ENCODE assay signal across 17 cellular contexts in genomic region chr11:91871048-91871447, GRCh38.
"Had no signal": no experiment of that assay in that cellular context is flagged by ENCODE, and none has a peak within 500 bp of the region (broad histone marks: within the 10 kb centered on the region; RNA-seq: fewer than 3 reads in every experiment).

No MANE protein-coding gene starts in this region.

- H3K27ac Mint-ChIP-seq: effector memory CD8-positive, alpha-beta T cell; naive B cell; stimulated activated naive B cell treated with anti-CD40 and anti-IgM and Interleukin-4, amounts not matched to agents 10 μg/mL and 1 μg/mL and 100 μg/mL, for 72 hours; stimulated activated naive CD8-positive, alpha-beta T cell treated with anti-CD3 and anti-CD28 coated beads, Interleukin-15, amount 100 ng/mL, for 72 hours had no signal

- ATAC-seq: effector memory CD8-positive, alpha-beta T cell; heart left ventricle; psoas muscle; sciatic nerve; stimulated activated naive B cell treated with anti-CD40 and anti-IgM and Interleukin-4, amounts not matched to agents 10 μg/mL and 1 μg/mL and 100 μg/mL, for 72 hours; stimulated activated naive CD8-positive, alpha-beta T cell treated with anti-CD3 and anti-CD28 coated beads, Interleukin-15, amount 100 ng/mL, for 72 hours had no signal

- H3K9me3 ChIP-seq: heart left ventricle, neutrophil, psoas muscle, testis, transverse colon had no signal

- H3K36me3 Mint-ChIP-seq: naive B cell; stimulated activated naive B cell treated with anti-CD40 and anti-IgM and Interleukin-4, amounts not matched to agents 10 μg/mL and 1 μg/mL and 100 μg/mL, for 72 hours had no signal

- H3K27ac ChIP-seq: heart left ventricle, neutrophil, psoas muscle, testis, transverse colon had no signal

- DNase-seq: effector memory CD8-positive, alpha-beta T cell; erythroblast; foreskin melanocyte; heart left ventricle; hippocampal formation; mesendoderm; naive B cell; psoas muscle; retina; stimulated activated CD4-positive, alpha-beta T cell treated with anti-CD3 and anti-CD28 coated beads, Interleukin-2, amount 100 ng/mL, for 24 hours; stimulated activated CD4-positive, alpha-beta T cell treated with anti-CD3 and anti-CD28 coated beads, Interleukin-4, amount 100 ng/mL, for 4 hours; stimulated activated naive B cell treated with anti-CD40 and anti-IgM and Interleukin-4, amounts not matched to agents 10 μg/mL and 1 μg/mL and 100 μg/mL, for 72 hours; stimulated activated naive CD8-positive, alpha-beta T cell treated with anti-CD3 and anti-CD28 coated beads, Interleukin-15, amount 100 ng/mL, for 72 hours; testis; transverse colon had no signal

- H3K36me3 ChIP-seq: heart left ventricle, neutrophil, transverse colon had no signal

- H3K4me1 ChIP-seq: psoas muscle, testis had no signal

- H3K9me3 Mint-ChIP-seq: stimulated activated naive B cell treated with anti-CD40 and anti-IgM and Interleukin-4, amounts not matched to agents 10 μg/mL and 1 μg/mL and 100 μg/mL, for 72 hours had no signal

- H3K4me3 ChIP-seq: heart left ventricle, psoas muscle, testis, transverse colon had no signal

- H3K4me3 Mint-ChIP-seq: effector memory CD8-positive, alpha-beta T cell; naive B cell; stimulated activated naive B cell treated with anti-CD40 and anti-IgM and Interleukin-4, amounts not matched to agents 10 μg/mL and 1 μg/mL and 100 μg/mL, for 72 hours; stimulated activated naive CD8-positive, alpha-beta T cell treated with anti-CD3 and anti-CD28 coated beads, Interleukin-15, amount 100 ng/mL, for 72 hours had no signal

- H3K27me3 ChIP-seq: neutrophil, testis, transverse colon had no signal

- H3K27me3 Mint-ChIP-seq: effector memory CD8-positive, alpha-beta T cell; naive B cell; stimulated activated naive B cell treated with anti-CD40 and anti-IgM and Interleukin-4, amounts not matched to agents 10 μg/mL and 1 μg/mL and 100 μg/mL, for 72 hours; stimulated activated naive CD8-positive, alpha-beta T cell treated with anti-CD3 and anti-CD28 coated beads, Interleukin-15, amount 100 ng/mL, for 72 hours had no signal

- H3K4me1 Mint-ChIP-seq: naive B cell; stimulated activated naive B cell treated with anti-CD40 and anti-IgM and Interleukin-4, amounts not matched to agents 10 μg/mL and 1 μg/mL and 100 μg/mL, for 72 hours; stimulated activated naive CD8-positive, alpha-beta T cell treated with anti-CD3 and anti-CD28 coated beads, Interleukin-15, amount 100 ng/mL, for 72 hours had no signal
